In genomic region chr7:132919776-132920175, GRCh38 we compare ENCODE assay signal across 15 cellular contexts.
DNase-seq lines count a peak whose midpoint lies in the region; ATAC-seq and TF ChIP-seq lines count a peak whose summit lies in the region.
"Had no signal": no experiment of that assay in that cellular context is flagged by ENCODE, and none has a peak within 500 bp of the region (broad histone marks: within the 10 kb centered on the region; RNA-seq: fewer than 3 reads in every experiment).

No MANE protein-coding gene starts in this region.

- POLR2A ChIA-PET in AG04449 (lab: Yijun Ruan, JAX), result no interaction called here
- POLR2A ChIA-PET in naive thymus-derived CD8-positive, alpha-beta T cell (lab: Charles Lee), result no interaction called here

- no peak overlapping the region for H3K27ac Mint-ChIP-seq in naive thymus-derived CD8-positive, alpha-beta T cell
- H3K27ac Mint-ChIP-seq: CD8-positive, alpha-beta memory T cell; GM23338 had no signal

- H3K4me1 ChIP-seq in vagina, result no peaks in the 10 kb centered on the region

- TF ChIP-seq POLR2A in vagina (IDR thresholded peaks at IDR 0.05), result no peak

- ATAC-seq in HG03442 (IDR thresholded peaks at IDR 0.05; ENCODE audit: unreplicated experiment), result no peak
- ATAC-seq in naive thymus-derived CD8-positive, alpha-beta T cell, result no peak
- ATAC-seq: GM23338 had no signal

- intact Hi-C loops in vagina (cut with DNase I), result no loop called here

- TF ChIP-seq CTCF in AG04449 (IDR thresholded peaks at IDR 0.05; ENCODE audit: insufficient read depth, low read length, missing control alignments) (no peak), fibroblast of mammary gland (conservative IDR thresholded peaks at IDR 0.05; ENCODE audit: control insufficient read depth, insufficient read depth, low read depth, low read length) (no peak), vagina (IDR thresholded peaks at IDR 0.05) (no peak)

- no peak overlapping the region for H3K4me3 ChIP-seq in AG04449 (ENCODE audit: low read depth, low read length)
- H3K4me3 ChIP-seq in fibroblast of mammary gland (ENCODE audit: control insufficient read depth, low read depth, low read length), result no peak overlapping the region
- no peak overlapping the region for H3K4me3 ChIP-seq in vagina
- H3K4me3 ChIP-seq: GM23338 had no signal

- no peak overlapping the region for H3K4me3 Mint-ChIP-seq in naive thymus-derived CD8-positive, alpha-beta T cell
- H3K4me3 Mint-ChIP-seq: CD8-positive, alpha-beta memory T cell; GM23338 had no signal

- no peaks in the 10 kb centered on the region for H3K9me3 Mint-ChIP-seq in naive thymus-derived CD8-positive, alpha-beta T cell
- H3K9me3 Mint-ChIP-seq: CD8-positive, alpha-beta memory T cell; GM23338 had no signal

- H3K9me3 ChIP-seq in vagina, result no peaks in the 10 kb centered on the region

- no peaks in the 10 kb centered on the region for H3K27me3 Mint-ChIP-seq in naive thymus-derived CD8-positive, alpha-beta T cell
- H3K27me3 Mint-ChIP-seq: CD8-positive, alpha-beta memory T cell had no signal

- DNase-seq in AG04449 (ENCODE audit: low read depth, low spot score), result peak; percentile 19
- DNase-seq in LHCN-M2 (ENCODE audit: low read depth), result peak; percentile 38
- peak; percentile 54 for DNase-seq in fibroblast of mammary gland (ENCODE audit: low read depth)
- DNase-seq in myocyte (ENCODE audit: low read depth), result peak; percentile 47
- DNase-seq in naive thymus-derived CD8-positive, alpha-beta T cell, result no peak
- DNase-seq in vagina (ENCODE audit: extremely low spot score in 2 of 2), result no peak
- no peak for DNase-seq in COR-L47 (lab: John Stamatoyannopoulos, UW)
- DNase-seq: ACHN; BE2C; CD8-positive, alpha-beta memory T cell; DMS 273 treated with DMSO at 0.1 percent for 48 hours; H7 had no signal

- no peaks in the 10 kb centered on the region for H3K36me3 ChIP-seq in vagina

- H3K36me3 Mint-ChIP-seq in naive thymus-derived CD8-positive, alpha-beta T cell, result peaks cover 11 to 48% (median 18%) of the 10 kb centered on the region in 3 donors

- no peak overlapping the region for H3K27ac ChIP-seq in vagina
- H3K27ac ChIP-seq: C4-2B had no signal

- H3K27me3 ChIP-seq in vagina, result no peaks in the 10 kb centered on the region
- H3K27me3 ChIP-seq: BE2C had no signal

- CTCF ChIA-PET in AG04449 (lab: Yijun Ruan, JAX), result interaction anchor here (0.6 kb wide), 1 partner anchor 516 kb away, joined by 5 read pairs; no protein-coding TSS in a partner anchor

- peaks cover 0 to 5% (median under 1%) of the 10 kb centered on the region in 4 donors for H3K4me1 Mint-ChIP-seq in naive thymus-derived CD8-positive, alpha-beta T cell
- H3K4me1 Mint-ChIP-seq: GM23338 had no signal

Comparison
In these comparisons a context has a peak if more than half of its experiments do, and no peak if none do; other contexts are left out.
1. DNase-seq: peak in AG04449 (single experiment), LHCN-M2 (single experiment), fibroblast of mammary gland (single experiment) and myocyte (single experiment); none in naive thymus-derived CD8-positive, alpha-beta T cell (0 of 10), vagina (0 of 2) and COR-L47 (single experiment).